In the genomic region with DNA sequence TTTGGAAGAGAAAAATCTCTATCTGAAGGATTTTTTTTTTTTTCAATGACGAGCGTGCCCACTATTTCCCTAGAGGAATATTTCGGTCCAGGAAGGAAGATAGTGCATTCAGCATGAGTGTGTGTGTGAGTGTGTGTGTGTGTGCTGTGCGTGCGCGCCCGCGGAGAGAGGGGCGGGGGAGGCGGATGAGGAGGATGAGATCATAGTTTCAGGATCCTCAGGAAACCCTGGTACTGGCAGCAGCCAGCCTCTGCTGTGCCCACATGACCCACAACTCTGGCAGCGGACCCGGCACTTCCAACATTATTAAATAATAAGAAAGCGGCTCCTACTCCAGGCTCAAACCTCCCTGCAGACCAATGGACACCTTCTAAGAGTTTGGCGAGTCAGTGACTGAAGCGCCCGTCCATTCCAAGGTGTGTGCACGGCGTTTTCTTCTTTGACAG, we compare ENCODE assay signal across 1 cellular context.
A peak's percentile ranks its signal among the peaks of the same experiment; 100 is the strongest.
TF ChIP-seq lines count a peak whose summit lies in the region.

No MANE protein-coding gene starts in this region.

TF ChIP-seq in HEK293, 187 proteins besides CTCF, POLR2A, EP300 and RAD21 (continued from another document and continues in another):
- TF ChIP-seq, protein P1, sequence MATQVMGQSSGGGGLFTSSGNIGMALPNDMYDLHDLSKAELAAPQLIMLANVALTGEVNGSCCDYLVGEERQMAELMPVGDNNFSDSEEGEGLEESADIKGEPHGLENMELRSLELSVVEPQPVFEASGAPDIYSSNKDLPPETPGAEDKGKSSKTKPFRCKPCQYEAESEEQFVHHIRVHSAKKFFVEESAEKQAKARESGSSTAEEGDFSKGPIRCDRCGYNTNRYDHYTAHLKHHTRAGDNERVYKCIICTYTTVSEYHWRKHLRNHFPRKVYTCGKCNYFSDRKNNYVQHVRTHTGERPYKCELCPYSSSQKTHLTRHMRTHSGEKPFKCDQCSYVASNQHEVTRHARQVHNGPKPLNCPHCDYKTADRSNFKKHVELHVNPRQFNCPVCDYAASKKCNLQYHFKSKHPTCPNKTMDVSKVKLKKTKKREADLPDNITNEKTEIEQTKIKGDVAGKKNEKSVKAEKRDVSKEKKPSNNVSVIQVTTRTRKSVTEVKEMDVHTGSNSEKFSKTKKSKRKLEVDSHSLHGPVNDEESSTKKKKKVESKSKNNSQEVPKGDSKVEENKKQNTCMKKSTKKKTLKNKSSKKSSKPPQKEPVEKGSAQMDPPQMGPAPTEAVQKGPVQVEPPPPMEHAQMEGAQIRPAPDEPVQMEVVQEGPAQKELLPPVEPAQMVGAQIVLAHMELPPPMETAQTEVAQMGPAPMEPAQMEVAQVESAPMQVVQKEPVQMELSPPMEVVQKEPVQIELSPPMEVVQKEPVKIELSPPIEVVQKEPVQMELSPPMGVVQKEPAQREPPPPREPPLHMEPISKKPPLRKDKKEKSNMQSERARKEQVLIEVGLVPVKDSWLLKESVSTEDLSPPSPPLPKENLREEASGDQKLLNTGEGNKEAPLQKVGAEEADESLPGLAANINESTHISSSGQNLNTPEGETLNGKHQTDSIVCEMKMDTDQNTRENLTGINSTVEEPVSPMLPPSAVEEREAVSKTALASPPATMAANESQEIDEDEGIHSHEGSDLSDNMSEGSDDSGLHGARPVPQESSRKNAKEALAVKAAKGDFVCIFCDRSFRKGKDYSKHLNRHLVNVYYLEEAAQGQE (tag by site-specific recombination; IDR thresholded peaks at IDR 0.05): no peak
- TF ChIP-seq, protein P2, sequence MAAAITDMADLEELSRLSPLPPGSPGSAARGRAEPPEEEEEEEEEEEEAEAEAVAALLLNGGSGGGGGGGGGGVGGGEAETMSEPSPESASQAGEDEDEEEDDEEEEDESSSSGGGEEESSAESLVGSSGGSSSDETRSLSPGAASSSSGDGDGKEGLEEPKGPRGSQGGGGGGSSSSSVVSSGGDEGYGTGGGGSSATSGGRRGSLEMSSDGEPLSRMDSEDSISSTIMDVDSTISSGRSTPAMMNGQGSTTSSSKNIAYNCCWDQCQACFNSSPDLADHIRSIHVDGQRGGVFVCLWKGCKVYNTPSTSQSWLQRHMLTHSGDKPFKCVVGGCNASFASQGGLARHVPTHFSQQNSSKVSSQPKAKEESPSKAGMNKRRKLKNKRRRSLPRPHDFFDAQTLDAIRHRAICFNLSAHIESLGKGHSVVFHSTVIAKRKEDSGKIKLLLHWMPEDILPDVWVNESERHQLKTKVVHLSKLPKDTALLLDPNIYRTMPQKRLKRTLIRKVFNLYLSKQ (tag by site-specific recombination; IDR thresholded peaks at IDR 0.05; ENCODE audit: borderline replicate concordance): no peak
- TF ChIP-seq ZNF610 (tag by site-specific recombination; IDR thresholded peaks at IDR 0.05; ENCODE audit: borderline replicate concordance) (peak; percentile 28; the same call in 1 of the 2 replicates), ZNF654 (tag by site-specific recombination; IDR thresholded peaks at IDR 0.05; ENCODE audit: low read depth) (no peak), ZNF747 (tag by site-specific recombination; IDR thresholded peaks at IDR 0.05) (no peak), ZNF76 (tag by site-specific recombination; IDR thresholded peaks at IDR 0.05; ENCODE audit: borderline replicate concordance, low read depth) (no peak), HOXC10 (CRISPR knock-in tag; IDR thresholded peaks at IDR 0.05) (no peak), ZNF394 (tag by site-specific recombination; IDR thresholded peaks at IDR 0.05; ENCODE audit: borderline replicate concordance) (peak; percentile 25; the same call in 1 of the 2 replicates), ZNF777 (tag by site-specific recombination; IDR thresholded peaks at IDR 0.05; ENCODE audit: borderline replicate concordance) (peak; percentile 63; the same call in 1 of the 2 replicates), ZNF658 (tag by site-specific recombination; IDR thresholded peaks at IDR 0.05) (no peak), ZNF514 (tag by site-specific recombination; IDR thresholded peaks at IDR 0.05) (no peak), ZNF138 (tag by site-specific recombination; IDR thresholded peaks at IDR 0.05; ENCODE audit: borderline replicate concordance) (no peak), ZNF350 (tag by site-specific recombination; IDR thresholded peaks at IDR 0.05) (no peak), ZNF596 (tag by site-specific recombination; IDR thresholded peaks at IDR 0.05) (no peak), ZNF600 (tag by site-specific recombination; IDR thresholded peaks at IDR 0.05) (no peak), HOXD13 (CRISPR knock-in tag; IDR thresholded peaks at IDR 0.05; ENCODE audit: borderline replicate concordance) (no peak), KLF9 (tag by site-specific recombination; IDR thresholded peaks at IDR 0.05; ENCODE audit: low read depth) (peak; percentile 80), ZSCAN30 (tag by site-specific recombination; IDR thresholded peaks at IDR 0.05) (peak; percentile 61), ZFP37 (tag by site-specific recombination; IDR thresholded peaks at IDR 0.05) (no peak), ZNF701 (tag by site-specific recombination; IDR thresholded peaks at IDR 0.05) (no peak), ZNF184 (tag by site-specific recombination; IDR thresholded peaks at IDR 0.05) (no peak), ZBTB48 (tag by site-specific recombination; IDR thresholded peaks at IDR 0.05) (no peak), KLF8 (tag by site-specific recombination; IDR thresholded peaks at IDR 0.05) (peak; percentile 65)
- TF ChIP-seq, protein P3, sequence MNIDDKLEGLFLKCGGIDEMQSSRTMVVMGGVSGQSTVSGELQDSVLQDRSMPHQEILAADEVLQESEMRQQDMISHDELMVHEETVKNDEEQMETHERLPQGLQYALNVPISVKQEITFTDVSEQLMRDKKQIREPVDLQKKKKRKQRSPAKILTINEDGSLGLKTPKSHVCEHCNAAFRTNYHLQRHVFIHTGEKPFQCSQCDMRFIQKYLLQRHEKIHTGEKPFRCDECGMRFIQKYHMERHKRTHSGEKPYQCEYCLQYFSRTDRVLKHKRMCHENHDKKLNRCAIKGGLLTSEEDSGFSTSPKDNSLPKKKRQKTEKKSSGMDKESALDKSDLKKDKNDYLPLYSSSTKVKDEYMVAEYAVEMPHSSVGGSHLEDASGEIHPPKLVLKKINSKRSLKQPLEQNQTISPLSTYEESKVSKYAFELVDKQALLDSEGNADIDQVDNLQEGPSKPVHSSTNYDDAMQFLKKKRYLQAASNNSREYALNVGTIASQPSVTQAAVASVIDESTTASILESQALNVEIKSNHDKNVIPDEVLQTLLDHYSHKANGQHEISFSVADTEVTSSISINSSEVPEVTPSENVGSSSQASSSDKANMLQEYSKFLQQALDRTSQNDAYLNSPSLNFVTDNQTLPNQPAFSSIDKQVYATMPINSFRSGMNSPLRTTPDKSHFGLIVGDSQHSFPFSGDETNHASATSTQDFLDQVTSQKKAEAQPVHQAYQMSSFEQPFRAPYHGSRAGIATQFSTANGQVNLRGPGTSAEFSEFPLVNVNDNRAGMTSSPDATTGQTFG (tag by site-specific recombination; IDR thresholded peaks at IDR 0.05; ENCODE audit: borderline replicate concordance): no peak
- TF ChIP-seq, protein P4, sequence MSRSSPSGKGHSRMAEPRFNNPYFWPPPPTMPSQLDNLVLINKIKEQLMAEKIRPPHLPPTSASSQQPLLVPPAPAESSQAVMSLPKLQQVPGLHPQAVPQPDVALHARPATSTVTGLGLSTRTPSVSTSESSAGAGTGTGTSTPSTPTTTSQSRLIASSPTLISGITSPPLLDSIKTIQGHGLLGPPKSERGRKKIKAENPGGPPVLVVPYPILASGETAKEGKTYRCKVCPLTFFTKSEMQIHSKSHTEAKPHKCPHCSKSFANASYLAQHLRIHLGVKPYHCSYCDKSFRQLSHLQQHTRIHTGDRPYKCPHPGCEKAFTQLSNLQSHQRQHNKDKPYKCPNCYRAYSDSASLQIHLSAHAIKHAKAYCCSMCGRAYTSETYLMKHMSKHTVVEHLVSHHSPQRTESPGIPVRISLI (tag by site-specific recombination; IDR thresholded peaks at IDR 0.05): no peak
- TF ChIP-seq, protein P5, sequence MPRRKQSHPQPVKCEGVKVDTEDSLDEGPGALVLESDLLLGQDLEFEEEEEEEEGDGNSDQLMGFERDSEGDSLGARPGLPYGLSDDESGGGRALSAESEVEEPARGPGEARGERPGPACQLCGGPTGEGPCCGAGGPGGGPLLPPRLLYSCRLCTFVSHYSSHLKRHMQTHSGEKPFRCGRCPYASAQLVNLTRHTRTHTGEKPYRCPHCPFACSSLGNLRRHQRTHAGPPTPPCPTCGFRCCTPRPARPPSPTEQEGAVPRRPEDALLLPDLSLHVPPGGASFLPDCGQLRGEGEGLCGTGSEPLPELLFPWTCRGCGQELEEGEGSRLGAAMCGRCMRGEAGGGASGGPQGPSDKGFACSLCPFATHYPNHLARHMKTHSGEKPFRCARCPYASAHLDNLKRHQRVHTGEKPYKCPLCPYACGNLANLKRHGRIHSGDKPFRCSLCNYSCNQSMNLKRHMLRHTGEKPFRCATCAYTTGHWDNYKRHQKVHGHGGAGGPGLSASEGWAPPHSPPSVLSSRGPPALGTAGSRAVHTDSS (tag by site-specific recombination; IDR thresholded peaks at IDR 0.05): no peak
- TF ChIP-seq, protein P6, sequence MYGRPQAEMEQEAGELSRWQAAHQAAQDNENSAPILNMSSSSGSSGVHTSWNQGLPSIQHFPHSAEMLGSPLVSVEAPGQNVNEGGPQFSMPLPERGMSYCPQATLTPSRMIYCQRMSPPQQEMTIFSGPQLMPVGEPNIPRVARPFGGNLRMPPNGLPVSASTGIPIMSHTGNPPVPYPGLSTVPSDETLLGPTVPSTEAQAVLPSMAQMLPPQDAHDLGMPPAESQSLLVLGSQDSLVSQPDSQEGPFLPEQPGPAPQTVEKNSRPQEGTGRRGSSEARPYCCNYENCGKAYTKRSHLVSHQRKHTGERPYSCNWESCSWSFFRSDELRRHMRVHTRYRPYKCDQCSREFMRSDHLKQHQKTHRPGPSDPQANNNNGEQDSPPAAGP (tag by site-specific recombination; IDR thresholded peaks at IDR 0.05): no peak
- TF ChIP-seq, protein P7, sequence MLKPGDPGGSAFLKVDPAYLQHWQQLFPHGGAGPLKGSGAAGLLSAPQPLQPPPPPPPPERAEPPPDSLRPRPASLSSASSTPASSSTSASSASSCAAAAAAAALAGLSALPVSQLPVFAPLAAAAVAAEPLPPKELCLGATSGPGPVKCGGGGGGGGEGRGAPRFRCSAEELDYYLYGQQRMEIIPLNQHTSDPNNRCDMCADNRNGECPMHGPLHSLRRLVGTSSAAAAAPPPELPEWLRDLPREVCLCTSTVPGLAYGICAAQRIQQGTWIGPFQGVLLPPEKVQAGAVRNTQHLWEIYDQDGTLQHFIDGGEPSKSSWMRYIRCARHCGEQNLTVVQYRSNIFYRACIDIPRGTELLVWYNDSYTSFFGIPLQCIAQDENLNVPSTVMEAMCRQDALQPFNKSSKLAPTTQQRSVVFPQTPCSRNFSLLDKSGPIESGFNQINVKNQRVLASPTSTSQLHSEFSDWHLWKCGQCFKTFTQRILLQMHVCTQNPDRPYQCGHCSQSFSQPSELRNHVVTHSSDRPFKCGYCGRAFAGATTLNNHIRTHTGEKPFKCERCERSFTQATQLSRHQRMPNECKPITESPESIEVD (tag by site-specific recombination; IDR thresholded peaks at IDR 0.05): peak; percentile 83
- TF ChIP-seq, protein P8, sequence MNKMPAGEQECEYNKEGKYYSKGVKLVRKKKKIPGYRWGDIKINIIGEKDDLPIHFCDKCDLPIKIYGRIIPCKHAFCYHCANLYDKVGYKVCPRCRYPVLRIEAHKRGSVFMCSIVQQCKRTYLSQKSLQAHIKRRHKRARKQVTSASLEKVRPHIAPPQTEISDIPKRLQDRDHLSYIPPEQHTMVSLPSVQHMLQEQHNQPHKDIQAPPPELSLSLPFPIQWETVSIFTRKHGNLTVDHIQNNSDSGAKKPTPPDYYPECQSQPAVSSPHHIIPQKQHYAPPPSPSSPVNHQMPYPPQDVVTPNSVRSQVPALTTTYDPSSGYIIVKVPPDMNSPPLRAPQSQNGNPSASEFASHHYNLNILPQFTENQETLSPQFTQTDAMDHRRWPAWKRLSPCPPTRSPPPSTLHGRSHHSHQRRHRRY (tag by site-specific recombination; IDR thresholded peaks at IDR 0.05): no peak
- TF ChIP-seq, protein P9, sequence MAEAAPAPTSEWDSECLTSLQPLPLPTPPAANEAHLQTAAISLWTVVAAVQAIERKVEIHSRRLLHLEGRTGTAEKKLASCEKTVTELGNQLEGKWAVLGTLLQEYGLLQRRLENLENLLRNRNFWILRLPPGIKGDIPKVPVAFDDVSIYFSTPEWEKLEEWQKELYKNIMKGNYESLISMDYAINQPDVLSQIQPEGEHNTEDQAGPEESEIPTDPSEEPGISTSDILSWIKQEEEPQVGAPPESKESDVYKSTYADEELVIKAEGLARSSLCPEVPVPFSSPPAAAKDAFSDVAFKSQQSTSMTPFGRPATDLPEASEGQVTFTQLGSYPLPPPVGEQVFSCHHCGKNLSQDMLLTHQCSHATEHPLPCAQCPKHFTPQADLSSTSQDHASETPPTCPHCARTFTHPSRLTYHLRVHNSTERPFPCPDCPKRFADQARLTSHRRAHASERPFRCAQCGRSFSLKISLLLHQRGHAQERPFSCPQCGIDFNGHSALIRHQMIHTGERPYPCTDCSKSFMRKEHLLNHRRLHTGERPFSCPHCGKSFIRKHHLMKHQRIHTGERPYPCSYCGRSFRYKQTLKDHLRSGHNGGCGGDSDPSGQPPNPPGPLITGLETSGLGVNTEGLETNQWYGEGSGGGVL (tag by site-specific recombination; IDR thresholded peaks at IDR 0.05): peak; percentile 91
- TF ChIP-seq, protein P10, sequence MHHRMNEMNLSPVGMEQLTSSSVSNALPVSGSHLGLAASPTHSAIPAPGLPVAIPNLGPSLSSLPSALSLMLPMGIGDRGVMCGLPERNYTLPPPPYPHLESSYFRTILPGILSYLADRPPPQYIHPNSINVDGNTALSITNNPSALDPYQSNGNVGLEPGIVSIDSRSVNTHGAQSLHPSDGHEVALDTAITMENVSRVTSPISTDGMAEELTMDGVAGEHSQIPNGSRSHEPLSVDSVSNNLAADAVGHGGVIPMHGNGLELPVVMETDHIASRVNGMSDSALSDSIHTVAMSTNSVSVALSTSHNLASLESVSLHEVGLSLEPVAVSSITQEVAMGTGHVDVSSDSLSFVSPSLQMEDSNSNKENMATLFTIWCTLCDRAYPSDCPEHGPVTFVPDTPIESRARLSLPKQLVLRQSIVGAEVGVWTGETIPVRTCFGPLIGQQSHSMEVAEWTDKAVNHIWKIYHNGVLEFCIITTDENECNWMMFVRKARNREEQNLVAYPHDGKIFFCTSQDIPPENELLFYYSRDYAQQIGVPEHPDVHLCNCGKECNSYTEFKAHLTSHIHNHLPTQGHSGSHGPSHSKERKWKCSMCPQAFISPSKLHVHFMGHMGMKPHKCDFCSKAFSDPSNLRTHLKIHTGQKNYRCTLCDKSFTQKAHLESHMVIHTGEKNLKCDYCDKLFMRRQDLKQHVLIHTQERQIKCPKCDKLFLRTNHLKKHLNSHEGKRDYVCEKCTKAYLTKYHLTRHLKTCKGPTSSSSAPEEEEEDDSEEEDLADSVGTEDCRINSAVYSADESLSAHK (tag by site-specific recombination; IDR thresholded peaks at IDR 0.05): peak; percentile 80
- TF ChIP-seq, protein P11, sequence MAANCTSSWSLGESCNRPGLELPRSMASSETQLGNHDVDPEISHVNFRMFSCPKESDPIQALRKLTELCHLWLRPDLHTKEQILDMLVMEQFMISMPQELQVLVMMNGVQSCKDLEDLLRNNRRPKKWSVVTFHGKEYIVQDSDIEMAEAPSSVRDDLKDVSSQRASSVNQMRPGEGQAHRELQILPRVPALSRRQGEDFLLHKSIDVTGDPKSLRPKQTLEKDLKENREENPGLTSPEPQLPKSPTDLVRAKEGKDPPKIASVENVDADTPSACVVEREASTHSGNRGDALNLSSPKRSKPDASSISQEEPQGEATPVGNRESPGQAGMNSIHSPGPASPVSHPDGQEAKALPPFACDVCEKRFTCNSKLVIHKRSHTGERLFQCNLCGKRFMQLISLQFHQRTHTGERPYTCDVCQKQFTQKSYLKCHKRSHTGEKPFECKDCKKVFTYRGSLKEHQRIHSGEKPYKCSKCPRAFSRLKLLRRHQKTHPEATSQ (tag by site-specific recombination; IDR thresholded peaks at IDR 0.05): no peak
